In the genomic region with DNA sequence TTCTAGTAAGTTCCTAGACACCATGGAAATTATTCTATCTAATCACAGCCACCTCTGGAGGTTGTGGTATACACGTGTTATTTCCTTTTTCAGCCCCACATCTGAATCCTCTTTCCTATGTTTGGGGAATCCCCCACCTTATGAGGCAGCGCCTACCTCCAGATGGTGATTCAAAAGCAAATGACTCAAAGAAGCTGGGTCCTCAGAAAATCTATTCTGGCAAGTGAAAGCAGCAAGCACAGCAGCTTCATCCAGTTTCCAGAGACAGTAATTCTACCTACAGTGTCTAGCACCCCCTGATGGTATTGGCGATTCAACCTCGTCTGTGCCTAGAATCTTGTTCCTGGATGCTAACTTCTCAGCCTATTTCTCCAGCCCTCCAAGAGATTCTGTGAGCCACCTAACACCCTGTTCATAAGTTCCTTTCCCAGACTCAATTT, we compare ENCODE assay signal across 1 cellular context.
TF ChIP-seq lines count a peak whose summit lies in the region.

No MANE protein-coding gene starts in this region.

TF ChIP-seq in GM12878, 131 proteins besides CTCF, POLR2A, EP300 and RAD21 (continued from another document):
- TF ChIP-seq BHLHE40 (IDR thresholded peaks at IDR 0.05; ENCODE audit: borderline replicate concordance in 1 of 2, low read depth in 2 of 2, low read length in 1 of 2) (peak; percentile 18 to 48; a peak in 2 of 4 replicates), CHD1 (IDR thresholded peaks at IDR 0.05; ENCODE audit: low read depth, low read length) (no peak), POLR2AphosphoS2 (IDR thresholded peaks at IDR 0.05; ENCODE audit: low read depth, low read length) (no peak), JUNB (IDR thresholded peaks at IDR 0.05) (peak; percentile 15; the same call in 1 of the 2 replicates), CHD4 (IDR thresholded peaks at IDR 0.05) (no peak), JUND (IDR thresholded peaks at IDR 0.05; ENCODE audit: low read depth, low read length) (no peak), RAD51 (IDR thresholded peaks at IDR 0.05) (no peak), MEF2A (IDR thresholded peaks at IDR 0.05; ENCODE audit: insufficient read depth, low read depth, low read length) (0 out of 2 replicates have a peak, but pooled peaks have one; percentile 43), NFIC (IDR thresholded peaks at IDR 0.05; ENCODE audit: low read depth, low read length) (peak; percentile 54; the same call in 1 of the 2 replicates), TCF7 (IDR thresholded peaks at IDR 0.05; ENCODE audit: borderline replicate concordance) (no peak), TCF3 (IDR thresholded peaks at IDR 0.05; ENCODE audit: borderline replicate concordance, insufficient read depth, low read depth, low read length) (0 out of 2 replicates have a peak, but pooled peaks have one; percentile 72), STAT3 (IDR thresholded peaks at IDR 0.05; ENCODE audit: low read depth, low read length) (no peak), SRF (IDR thresholded peaks at IDR 0.05; ENCODE audit: low read depth in 2 of 2, low read length in 2 of 2) (no peak), CUX1 (IDR thresholded peaks at IDR 0.05; ENCODE audit: insufficient replicate concordance, low read depth, low read length) (no peak), SMARCA5 (IDR thresholded peaks at IDR 0.05) (0 out of 2 replicates have a peak, but pooled peaks have one; percentile 65), EZH2 (IDR thresholded peaks at IDR 0.05; ENCODE audit: borderline replicate concordance, control insufficient read depth, low read depth, low read length) (no peak), RELB (IDR thresholded peaks at IDR 0.05; ENCODE audit: low read depth) (peak; percentile 62), CREB1 (IDR thresholded peaks at IDR 0.05; ENCODE audit: low read depth) (0 out of 2 replicates have a peak, but pooled peaks have one; percentile 40)
- TF ChIP-seq, protein P1, sequence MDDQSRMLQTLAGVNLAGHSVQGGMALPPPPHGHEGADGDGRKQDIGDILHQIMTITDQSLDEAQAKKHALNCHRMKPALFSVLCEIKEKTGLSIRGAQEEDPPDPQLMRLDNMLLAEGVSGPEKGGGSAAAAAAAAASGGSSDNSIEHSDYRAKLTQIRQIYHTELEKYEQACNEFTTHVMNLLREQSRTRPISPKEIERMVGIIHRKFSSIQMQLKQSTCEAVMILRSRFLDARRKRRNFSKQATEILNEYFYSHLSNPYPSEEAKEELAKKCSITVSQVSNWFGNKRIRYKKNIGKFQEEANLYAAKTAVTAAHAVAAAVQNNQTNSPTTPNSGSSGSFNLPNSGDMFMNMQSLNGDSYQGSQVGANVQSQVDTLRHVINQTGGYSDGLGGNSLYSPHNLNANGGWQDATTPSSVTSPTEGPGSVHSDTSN (IDR thresholded peaks at IDR 0.05; ENCODE audit: insufficient replicate concordance, low read depth, low read length), result no peak
- TF ChIP-seq, protein P2, sequence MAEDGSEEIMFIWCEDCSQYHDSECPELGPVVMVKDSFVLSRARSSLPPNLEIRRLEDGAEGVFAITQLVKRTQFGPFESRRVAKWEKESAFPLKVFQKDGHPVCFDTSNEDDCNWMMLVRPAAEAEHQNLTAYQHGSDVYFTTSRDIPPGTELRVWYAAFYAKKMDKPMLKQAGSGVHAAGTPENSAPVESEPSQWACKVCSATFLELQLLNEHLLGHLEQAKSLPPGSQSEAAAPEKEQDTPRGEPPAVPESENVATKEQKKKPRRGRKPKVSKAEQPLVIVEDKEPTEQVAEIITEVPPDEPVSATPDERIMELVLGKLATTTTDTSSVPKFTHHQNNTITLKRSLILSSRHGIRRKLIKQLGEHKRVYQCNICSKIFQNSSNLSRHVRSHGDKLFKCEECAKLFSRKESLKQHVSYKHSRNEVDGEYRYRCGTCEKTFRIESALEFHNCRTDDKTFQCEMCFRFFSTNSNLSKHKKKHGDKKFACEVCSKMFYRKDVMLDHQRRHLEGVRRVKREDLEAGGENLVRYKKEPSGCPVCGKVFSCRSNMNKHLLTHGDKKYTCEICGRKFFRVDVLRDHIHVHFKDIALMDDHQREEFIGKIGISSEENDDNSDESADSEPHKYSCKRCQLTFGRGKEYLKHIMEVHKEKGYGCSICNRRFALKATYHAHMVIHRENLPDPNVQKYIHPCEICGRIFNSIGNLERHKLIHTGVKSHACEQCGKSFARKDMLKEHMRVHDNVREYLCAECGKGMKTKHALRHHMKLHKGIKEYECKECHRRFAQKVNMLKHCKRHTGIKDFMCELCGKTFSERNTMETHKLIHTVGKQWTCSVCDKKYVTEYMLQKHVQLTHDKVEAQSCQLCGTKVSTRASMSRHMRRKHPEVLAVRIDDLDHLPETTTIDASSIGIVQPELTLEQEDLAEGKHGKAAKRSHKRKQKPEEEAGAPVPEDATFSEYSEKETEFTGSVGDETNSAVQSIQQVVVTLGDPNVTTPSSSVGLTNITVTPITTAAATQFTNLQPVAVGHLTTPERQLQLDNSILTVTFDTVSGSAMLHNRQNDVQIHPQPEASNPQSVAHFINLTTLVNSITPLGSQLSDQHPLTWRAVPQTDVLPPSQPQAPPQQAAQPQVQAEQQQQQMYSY (CRISPR knock-in tag; IDR thresholded peaks at IDR 0.05), result no peak
- TF ChIP-seq, protein P3, sequence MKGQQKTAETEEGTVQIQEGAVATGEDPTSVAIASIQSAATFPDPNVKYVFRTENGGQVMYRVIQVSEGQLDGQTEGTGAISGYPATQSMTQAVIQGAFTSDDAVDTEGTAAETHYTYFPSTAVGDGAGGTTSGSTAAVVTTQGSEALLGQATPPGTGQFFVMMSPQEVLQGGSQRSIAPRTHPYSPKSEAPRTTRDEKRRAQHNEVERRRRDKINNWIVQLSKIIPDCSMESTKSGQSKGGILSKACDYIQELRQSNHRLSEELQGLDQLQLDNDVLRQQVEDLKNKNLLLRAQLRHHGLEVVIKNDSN (IDR thresholded peaks at IDR 0.05; ENCODE audit: borderline replicate concordance, extremely low read length, insufficient read depth, low read depth, low read length), result no peak
